In the genomic region with DNA sequence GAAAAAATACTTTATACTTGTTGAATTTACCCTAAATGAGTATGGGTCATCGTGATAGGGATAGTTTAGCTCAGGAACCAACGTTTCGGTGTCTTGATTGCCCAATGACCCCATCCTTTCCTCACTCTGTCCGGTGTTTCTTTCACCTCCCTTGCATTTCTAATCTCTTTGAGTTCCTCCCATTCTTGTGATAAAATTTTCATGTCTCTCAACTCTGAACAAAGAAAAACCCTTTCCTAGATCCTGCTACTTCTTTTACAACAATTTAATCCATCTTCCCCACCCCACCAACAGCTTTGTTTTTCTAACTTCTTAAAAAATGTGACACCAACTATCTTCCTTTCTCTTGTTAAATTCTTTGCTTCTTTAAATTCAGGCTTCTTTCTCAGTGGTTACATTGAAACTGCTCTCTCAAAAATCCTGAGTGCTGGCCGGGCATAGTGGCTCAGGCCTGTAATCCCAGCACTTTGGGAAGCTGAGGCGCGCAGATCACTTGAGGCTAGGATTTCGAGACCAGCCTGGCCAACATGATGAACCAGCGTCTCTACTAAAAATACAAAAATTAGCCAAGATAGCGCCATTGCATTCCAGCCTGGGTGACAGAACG, we compare ENCODE assay signal across 12 cellular contexts.
DNase-seq lines count a peak whose midpoint lies in the region; ATAC-seq and TF ChIP-seq lines count a peak whose summit lies in the region.
"Had no signal": no experiment of that assay in that cellular context is flagged by ENCODE, and none has a peak within 500 bp of the region (broad histone marks: within the 10 kb centered on the region; RNA-seq: fewer than 3 reads in every experiment).

No MANE protein-coding gene starts in this region.

- no peak overlapping the region for H2BK5ac ChIP-seq in H9 (ENCODE audit: insufficient read length, low read length)

- no peak overlapping the region for H3K56ac ChIP-seq in H9 (ENCODE audit: insufficient read length, low read depth, low read length)

- ATAC-seq in WTC11: peak; percentile 85
- ATAC-seq in heart right ventricle: no peak
- ATAC-seq: K562 had no signal

- H3K27ac Mint-ChIP-seq in H9: peak overlapping the region in 2 of 3 experiments; percentile 40 to 92; a peak in 5 of 7 replicates
- H3K27ac Mint-ChIP-seq in WTC11: peak overlapping the region; percentile 96
- H3K27ac Mint-ChIP-seq in progenitor cell of endocrine pancreas: no peak overlapping the region
- H3K27ac Mint-ChIP-seq: B cell; CD4-positive, alpha-beta T cell had no signal

- H3K9ac ChIP-seq in H9 (ENCODE audit: extremely low read depth, insufficient read length, low read length): no peak overlapping the region
- no peak overlapping the region for H3K9ac ChIP-seq in iPS-20b (ENCODE audit: low read depth, low read length)

- no peak overlapping the region for H2AK5ac ChIP-seq in H9 (ENCODE audit: insufficient read length, low read length)

- H3K36me3 Mint-ChIP-seq in H9 (ENCODE audit: insufficient read depth in 1 of 3, low read depth in 3 of 3) (peaks cover 3 to 10% (median 5%) of the 10 kb centered on the region in 3 experiments; a peak in 5 of 7 replicates), WTC11 (peaks cover 10% of the 10 kb centered on the region), progenitor cell of endocrine pancreas (ENCODE audit: insufficient read depth) (no peaks in the 10 kb centered on the region)

- WGBS in H9 (ENCODE audit: extremely low coverage, insufficient read length, low lambda C conversion rate): no CpG with 5 or more reads among the region's 11 CpGs
- WGBS in heart right ventricle, 2 donors: 61 to 64% methylated on average over 11 of the region's 11 CpGs

- H3K27me3 ChIP-seq in H9 (ENCODE audit: insufficient read depth, low read length): no peaks in the 10 kb centered on the region
- no peaks in the 10 kb centered on the region for H3K27me3 ChIP-seq in iPS-20b (ENCODE audit: insufficient read depth, low read length)
- no peaks in the 10 kb centered on the region for H3K27me3 ChIP-seq in heart right ventricle

- peaks cover 5% of the 10 kb centered on the region; the same call in 1 of the 2 replicates for H3K4me1 ChIP-seq in H9 (ENCODE audit: insufficient read depth, low read length)
- peaks cover 21% of the 10 kb centered on the region; the same call in 1 of the 2 replicates for H3K4me1 ChIP-seq in iPS-20b (ENCODE audit: insufficient read depth, low read length)
- no peaks in the 10 kb centered on the region for H3K4me1 ChIP-seq in heart right ventricle

- H4K5ac ChIP-seq in H9 (ENCODE audit: insufficient read length, low read depth, low read length): no peak overlapping the region

- no peaks in the 10 kb centered on the region for H4K20me1 ChIP-seq in H9 (ENCODE audit: control insufficient read depth, insufficient read depth, insufficient read length)

- no peak for TF ChIP-seq CTCF in H9 (conservative IDR thresholded peaks at IDR 0.05)
- no peak for TF ChIP-seq CTCF in WTC11 (IDR thresholded peaks at IDR 0.05)
- TF ChIP-seq CTCF in progenitor cell of endocrine pancreas (IDR thresholded peaks at IDR 0.05; ENCODE audit: unreplicated experiment): no peak
- TF ChIP-seq CTCF in heart right ventricle (IDR thresholded peaks at IDR 0.05): no peak

- H3K9me3 ChIP-seq in H9 (ENCODE audit: control insufficient read depth, low read depth, low read length) (no peaks in the 10 kb centered on the region), iPS-20b (ENCODE audit: insufficient read depth, low read depth, low read length) (no peaks in the 10 kb centered on the region; the same call in none of the 2 replicates), heart right ventricle (peaks cover 0 to 10% (median 0%) of the 10 kb centered on the region in 11 donors)

- H4K91ac ChIP-seq in H9 (ENCODE audit: insufficient read length, low read depth, low read length): no peak overlapping the region

- H3K4ac ChIP-seq in H9 (ENCODE audit: low read depth, low read length): no peak overlapping the region

- H3K14ac ChIP-seq in H9 (ENCODE audit: insufficient read depth, low read length): no peak overlapping the region

- no peak overlapping the region for H2BK20ac ChIP-seq in H9 (ENCODE audit: low read depth, low read length, poor library complexity, severe bottlenecking)

- no peak overlapping the region for H2BK12ac ChIP-seq in H9 (ENCODE audit: insufficient read length, low read depth, low read length)

- H3K27me3 Mint-ChIP-seq in H9 (ENCODE audit: low read depth) (no peaks in the 10 kb centered on the region), WTC11 (ENCODE audit: low read depth) (no peaks in the 10 kb centered on the region), progenitor cell of endocrine pancreas (no peaks in the 10 kb centered on the region)
- H3K27me3 Mint-ChIP-seq: B cell; CD4-positive, alpha-beta T cell had no signal

- H3T11ph ChIP-seq in H9 (ENCODE audit: low read length): no peak overlapping the region

- H3K4me1 Mint-ChIP-seq in H9 (peaks cover 39 to 43% of the 10 kb centered on the region in 2 experiments), WTC11 (peaks cover 39% of the 10 kb centered on the region), progenitor cell of endocrine pancreas (ENCODE audit: low read depth) (peaks cover 2% of the 10 kb centered on the region)
- H3K4me1 Mint-ChIP-seq: B cell had no signal

- no peak overlapping the region for H2BK15ac ChIP-seq in H9 (ENCODE audit: low read depth, low read length)

- no peak overlapping the region for H3K23ac ChIP-seq in H9 (ENCODE audit: insufficient read length, low read depth, low read length)

- POLR2A ChIA-PET in WTC11 (lab: Charles Lee): no interaction called here

- intact Hi-C loops in heart right ventricle (cut with DNase I): no loop called here

- H3K9me3 Mint-ChIP-seq in H9 (peaks cover 2 to 3% of the 10 kb centered on the region in 2 experiments; a peak in 2 of 5 replicates), WTC11 (peaks cover 28% of the 10 kb centered on the region), progenitor cell of endocrine pancreas (ENCODE audit: low read depth) (peaks cover 16% of the 10 kb centered on the region)
- H3K9me3 Mint-ChIP-seq: CD4-positive, alpha-beta T cell had no signal

- H3K79me2 ChIP-seq in H9 (ENCODE audit: insufficient read depth, low read length): no peaks in the 10 kb centered on the region

- H3K4me3 ChIP-seq in iPS-20b (ENCODE audit: low read length) (no peak overlapping the region), heart right ventricle (no peak overlapping the region)
- H3K4me3 ChIP-seq: K562 had no signal

- no peak for DNase-seq in H9
- peak; percentile 10 for DNase-seq in WTC11 (ENCODE audit: low spot score)
- no peak for DNase-seq in middle frontal gyrus (ENCODE audit: extremely low spot score, low spot score)
- no peak for DNase-seq in T1000 (lab: John Stamatoyannopoulos, UW)
- no peak for DNase-seq in progenitor cell of endocrine pancreas (ENCODE audit: low spot score, unreplicated experiment)
- DNase-seq in heart right ventricle: no peak
- DNase-seq: Calu3; CD4-positive, alpha-beta T cell; DMS 273 treated with DMSO at 0.1 percent for 48 hours had no signal

- peak overlapping the region; percentile 80 for H3K27ac ChIP-seq in H9 (ENCODE audit: insufficient read length, low read depth, low read length)
- peak overlapping the region; percentile 34 for H3K27ac ChIP-seq in iPS-20b (ENCODE audit: low read length)
- no peak overlapping the region for H3K27ac ChIP-seq in heart right ventricle

- H2AFZ ChIP-seq in H9 (ENCODE audit: low read length): no peak overlapping the region

- H2BK120ac ChIP-seq in H9 (ENCODE audit: low read depth, low read length, poor library complexity, severe bottlenecking): no peak overlapping the region

- H3K36me3 ChIP-seq in iPS-20b (ENCODE audit: insufficient read depth, low read depth, low read length) (no peaks in the 10 kb centered on the region), heart right ventricle (no peaks in the 10 kb centered on the region)

- H3K4me3 Mint-ChIP-seq in H9 (no peak overlapping the region), WTC11 (no peak overlapping the region), progenitor cell of endocrine pancreas (ENCODE audit: low read depth) (no peak overlapping the region)
- H3K4me3 Mint-ChIP-seq: B cell; CD4-positive, alpha-beta T cell had no signal

- CTCF ChIA-PET in WTC11 (lab: Charles Lee): interaction anchor here (0.7 kb wide), 1 partner anchor 88 kb away, joined by 3 read pairs; no protein-coding TSS in a partner anchor

- H4K8ac ChIP-seq in H9 (replicated peaks; ENCODE audit: insufficient read length, low read depth, low read length): no peak overlapping the region

- no peak overlapping the region for H3K18ac ChIP-seq in H9 (ENCODE audit: insufficient read length, low read depth, low read length)

- no peak overlapping the region for H3K4me2 ChIP-seq in H9 (ENCODE audit: insufficient read depth, insufficient read length, low read length)

- H3K23me2 ChIP-seq in H9 (ENCODE audit: insufficient read length, low read depth, low read length, poor library complexity, severe bottlenecking): no peaks in the 10 kb centered on the region

- H3K79me1 ChIP-seq in H9 (ENCODE audit: insufficient read depth, low read depth, low read length, poor library complexity, severe bottlenecking): no peaks in the 10 kb centered on the region

TF ChIP-seq in WTC11, 78 proteins besides CTCF, POLR2A, EP300 and RAD21 (continues in another document):
- TF ChIP-seq, protein P1, sequence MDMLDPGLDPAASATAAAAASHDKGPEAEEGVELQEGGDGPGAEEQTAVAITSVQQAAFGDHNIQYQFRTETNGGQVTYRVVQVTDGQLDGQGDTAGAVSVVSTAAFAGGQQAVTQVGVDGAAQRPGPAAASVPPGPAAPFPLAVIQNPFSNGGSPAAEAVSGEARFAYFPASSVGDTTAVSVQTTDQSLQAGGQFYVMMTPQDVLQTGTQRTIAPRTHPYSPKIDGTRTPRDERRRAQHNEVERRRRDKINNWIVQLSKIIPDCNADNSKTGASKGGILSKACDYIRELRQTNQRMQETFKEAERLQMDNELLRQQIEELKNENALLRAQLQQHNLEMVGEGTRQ (CRISPR knock-in tag; IDR thresholded peaks at IDR 0.05): no peak
- TF ChIP-seq, protein P2, sequence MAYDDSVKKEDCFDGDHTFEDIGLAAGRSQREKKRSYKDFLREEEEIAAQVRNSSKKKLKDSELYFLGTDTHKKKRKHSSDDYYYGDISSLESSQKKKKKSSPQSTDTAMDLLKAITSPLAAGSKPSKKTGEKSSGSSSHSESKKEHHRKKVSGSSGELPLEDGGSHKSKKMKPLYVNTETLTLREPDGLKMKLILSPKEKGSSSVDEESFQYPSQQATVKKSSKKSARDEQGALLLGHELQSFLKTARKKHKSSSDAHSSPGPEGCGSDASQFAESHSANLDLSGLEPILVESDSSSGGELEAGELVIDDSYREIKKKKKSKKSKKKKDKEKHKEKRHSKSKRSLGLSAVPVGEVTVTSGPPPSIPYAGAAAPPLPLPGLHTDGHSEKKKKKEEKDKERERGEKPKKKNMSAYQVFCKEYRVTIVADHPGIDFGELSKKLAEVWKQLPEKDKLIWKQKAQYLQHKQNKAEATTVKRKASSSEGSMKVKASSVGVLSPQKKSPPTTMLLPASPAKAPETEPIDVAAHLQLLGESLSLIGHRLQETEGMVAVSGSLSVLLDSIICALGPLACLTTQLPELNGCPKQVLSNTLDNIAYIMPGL (CRISPR knock-in tag; IDR thresholded peaks at IDR 0.05): no peak
- no peak for TF ChIP-seq TEAD4 (CRISPR knock-in tag; IDR thresholded peaks at IDR 0.05)

Comparison
In these comparisons a context has a peak if more than half of its experiments do, and no peak if none do; other contexts are left out.
1. H3K27ac ChIP-seq: peak in H9 (single experiment) and iPS-20b (single experiment); none in heart right ventricle (0 of 10).